In the genomic region with DNA sequence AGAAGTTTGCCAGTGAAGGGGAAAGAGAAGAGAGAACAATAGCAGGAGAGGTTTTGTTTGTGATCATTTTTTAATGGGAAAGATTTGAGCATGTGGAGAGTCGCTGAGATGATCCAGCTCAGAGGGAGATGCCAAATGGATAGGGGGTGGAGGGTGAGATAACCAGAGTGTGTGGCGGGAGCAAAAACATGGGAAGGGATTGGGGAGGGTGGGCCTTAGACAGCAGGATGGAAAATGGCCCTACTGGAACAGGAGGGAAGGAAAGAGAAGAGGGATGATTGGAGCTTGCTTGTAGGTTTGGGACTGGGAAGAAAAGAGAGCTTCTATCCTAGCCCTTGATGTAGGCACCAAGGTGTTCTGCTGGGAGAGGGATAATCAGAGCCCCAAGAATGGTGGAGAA, we compare ENCODE assay signal across 20 cellular contexts.
DNase-seq lines count a peak whose midpoint lies in the region; TF ChIP-seq lines count a peak whose summit lies in the region.
"Had no signal": no experiment of that assay in that cellular context is flagged by ENCODE, and none has a peak within 500 bp of the region (broad histone marks: within the 10 kb centered on the region; RNA-seq: fewer than 3 reads in every experiment).

No MANE protein-coding gene starts in this region.

- peaks cover 12% of the 10 kb centered on the region for H3K4me1 Mint-ChIP-seq in endodermal cell
- H3K4me1 Mint-ChIP-seq in neural crest cell = peaks cover 15% of the 10 kb centered on the region
- H3K4me1 Mint-ChIP-seq: CD4-positive, CD25-positive, alpha-beta regulatory T cell; CD8-positive, alpha-beta memory T cell had no signal

- TF ChIP-seq CTCF in endodermal cell (conservative IDR thresholded peaks at IDR 0.05) (no peak), neural crest cell (conservative IDR thresholded peaks at IDR 0.05) (no peak)

- H3K36me3 Mint-ChIP-seq in endodermal cell (ENCODE audit: low read depth) (no peaks in the 10 kb centered on the region), neural crest cell (ENCODE audit: low read depth) (no peaks in the 10 kb centered on the region)
- H3K36me3 Mint-ChIP-seq: CD4-positive, CD25-positive, alpha-beta regulatory T cell; CD8-positive, alpha-beta memory T cell had no signal

- H3K27me3 ChIP-seq in endodermal cell (ENCODE audit: control insufficient read depth, insufficient read depth, low read length, poor library complexity, severe bottlenecking) = peaks cover 13% of the 10 kb centered on the region
- H3K27me3 ChIP-seq: BE2C had no signal

- DNase-seq in NCI-H82 (lab: John Stamatoyannopoulos, UW) = peak; percentile 7
- no peak for DNase-seq in NCI-H82 treated with DMSO at 0.1 percent for 48 hours (lab: John Stamatoyannopoulos, UW; ENCODE audit: unreplicated experiment)
- DNase-seq in SK-N-DZ (ENCODE audit: low spot score) = peak; percentile 27
- DNase-seq in endodermal cell = peak; percentile 41
- no peak for DNase-seq in neural crest cell (ENCODE audit: low read depth, low spot score)
- DNase-seq in glomerular visceral epithelial cell (ENCODE audit: extremely low spot score) = no peak
- no peak for DNase-seq in kidney glomerular epithelial cell (lab: John Stamatoyannopoulos, UW)
- DNase-seq: ACHN; BE2C; C1 segment of cervical spinal cord; CD4-positive, CD25-positive, alpha-beta regulatory T cell; CD8-positive, alpha-beta memory T cell; COR-L47; DMS153; DMS79; GDM1; GM23248; HCEC 1CT; HFFc6; IMR-90 had no signal

- H3K27ac ChIP-seq in endodermal cell (ENCODE audit: low read depth, low read length) = no peak overlapping the region
- H3K27ac ChIP-seq: GM23248 had no signal

- no peak overlapping the region for H3K9ac ChIP-seq in endodermal cell (ENCODE audit: extremely low read depth, low read length, poor library complexity, severe bottlenecking)
- H3K9ac ChIP-seq: GM23248 had no signal

- H3K9me3 Mint-ChIP-seq in endodermal cell (no peaks in the 10 kb centered on the region), neural crest cell (no peaks in the 10 kb centered on the region)

- H3K9me3 ChIP-seq in endodermal cell (ENCODE audit: control insufficient read depth, low read length) = no peaks in the 10 kb centered on the region
- H3K9me3 ChIP-seq: BE2C had no signal

- no peak overlapping the region for H3K4me3 Mint-ChIP-seq in endodermal cell
- H3K4me3 Mint-ChIP-seq in neural crest cell = no peak overlapping the region
- H3K4me3 Mint-ChIP-seq: CD4-positive, CD25-positive, alpha-beta regulatory T cell; CD8-positive, alpha-beta memory T cell; HFFc6 had no signal

- no peak overlapping the region for H3K4me3 ChIP-seq in endodermal cell (ENCODE audit: low read length)
- H3K4me3 ChIP-seq: GM23248 had no signal

- H3K36me3 ChIP-seq in endodermal cell (ENCODE audit: control insufficient read depth, insufficient read depth, low read length) = no peaks in the 10 kb centered on the region
- H3K36me3 ChIP-seq: BE2C had no signal

- WGBS in endodermal cell (ENCODE audit: insufficient coverage in 1 of 2, insufficient read length in 1 of 2), 2 experiments = 88 to 94% methylated on average over 2 of the region's 2 CpGs

- no peak overlapping the region for H3K27ac Mint-ChIP-seq in endodermal cell
- H3K27ac Mint-ChIP-seq in neural crest cell (ENCODE audit: unreplicated experiment) = peak overlapping the region; percentile 66
- H3K27ac Mint-ChIP-seq: CD4-positive, CD25-positive, alpha-beta regulatory T cell; CD8-positive, alpha-beta memory T cell; HFFc6 had no signal

- H3K27me3 Mint-ChIP-seq in endodermal cell (ENCODE audit: insufficient read depth) (peaks cover 53% of the 10 kb centered on the region), neural crest cell (ENCODE audit: low read depth) (no peaks in the 10 kb centered on the region)
- H3K27me3 Mint-ChIP-seq: CD4-positive, CD25-positive, alpha-beta regulatory T cell had no signal

- H3K4me1 ChIP-seq in endodermal cell (ENCODE audit: control insufficient read depth, insufficient read depth, low read length) = no peaks in the 10 kb centered on the region
- H3K4me1 ChIP-seq: BE2C had no signal

Comparison
In these comparisons a context has a peak if more than half of its experiments do, and no peak if none do; other contexts are left out.
1. DNase-seq: peak in NCI-H82 (single experiment), SK-N-DZ (single experiment) and endodermal cell (single experiment); none in NCI-H82 treated with DMSO at 0.1 percent for 48 hours (single experiment), neural crest cell (single experiment), glomerular visceral epithelial cell (single experiment) and kidney glomerular epithelial cell (single experiment).